Comparison of ENCODE assay signal across 20 cellular contexts in the genomic region with DNA sequence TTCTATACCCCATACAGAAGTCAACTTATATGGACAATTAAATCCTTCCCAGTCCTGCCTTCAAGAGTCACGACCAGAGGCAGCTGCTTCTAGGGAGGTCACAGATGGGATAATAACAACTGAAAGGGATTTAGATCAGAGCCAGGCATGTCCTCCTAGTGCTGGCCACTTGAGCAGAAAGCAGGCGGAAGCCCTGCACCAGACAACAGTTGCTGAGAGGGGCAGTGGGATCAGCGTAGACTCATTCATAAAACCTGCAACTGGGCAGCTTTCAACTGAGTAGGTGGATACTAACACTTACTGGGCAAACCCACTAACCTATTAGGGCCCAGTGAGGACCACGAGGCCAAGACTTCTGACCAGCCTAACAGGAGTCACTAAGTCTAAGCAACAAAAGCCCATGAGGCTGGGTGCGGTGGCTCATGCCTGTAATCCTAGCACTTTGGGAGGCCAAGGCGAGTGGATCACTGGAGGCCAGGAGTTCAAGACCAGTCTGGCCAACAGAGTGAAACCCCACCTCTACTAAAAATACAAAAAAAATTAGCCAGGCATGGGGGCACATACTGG.
A peak's percentile ranks its signal among the peaks of the same experiment; 100 is the strongest.
DNase-seq lines count a peak whose midpoint lies in the region; ATAC-seq, FAIRE-seq and TF ChIP-seq lines count a peak whose summit lies in the region.
"Had no signal": no experiment of that assay in that cellular context is flagged by ENCODE, and none has a peak within 500 bp of the region (broad histone marks: within the 10 kb centered on the region; RNA-seq: fewer than 3 reads in every experiment).

No MANE protein-coding gene starts in this region.

- H3K4me2 ChIP-seq in IMR-90 (ENCODE audit: low read depth, low read length), result no peak overlapping the region
- H3K4me2 ChIP-seq: KMS-11 had no signal

- FAIRE-seq in kidney (lab: Jason Lieb, UNC), result no peak
- no peak for FAIRE-seq in GM12892 (lab: Jason Lieb, UNC)
- FAIRE-seq: GM19239 had no signal

- ATAC-seq in IMR-90 (ENCODE audit: low read depth) (peak; percentile 60), right cardiac atrium (peak; percentile 10 to 13), HG03135 (IDR thresholded peaks at IDR 0.05; ENCODE audit: unreplicated experiment) (no peak)
- ATAC-seq: activated CD8-positive, alpha-beta T cell treated with anti-CD3 and anti-CD28 coated beads, Interleukin-2, amount 10 ng/mL, durations not matched to agents 7 days and 5 days; HCT116 had no signal

- BruUV-seq in IMR-90 (replicated peaks; lab: Mats Ljungman, UMichigan), result no TSS peak

- TF ChIP-seq CTCF in IMR-90 (conservative IDR thresholded peaks at IDR 0.05; ENCODE audit: low read depth, low read length) (no peak), sigmoid colon (IDR thresholded peaks at IDR 0.05) (no peak), kidney (IDR thresholded peaks at IDR 0.05; ENCODE audit: borderline replicate concordance, extremely low read depth, insufficient read depth) (no peak)

- H3K27ac ChIP-seq in IMR-90 (ENCODE audit: insufficient read depth, low read length) (no peak overlapping the region), right cardiac atrium (ENCODE audit: low read length) (peak overlapping the region; percentile 92), sigmoid colon (peak overlapping the region in 3 of 4 donors; percentile 21 to 57 (median 55)), kidney (ENCODE audit: low read depth in 2 of 2, low read length in 2 of 2) (no peak overlapping the region)
- H3K27ac ChIP-seq: adrenal gland, KMS-11, VCaP had no signal

- H4K91ac ChIP-seq in IMR-90 (ENCODE audit: insufficient read depth, low read depth, low read length), result no peak overlapping the region

- no peak overlapping the region for H3K23ac ChIP-seq in IMR-90 (ENCODE audit: low read depth, low read length)

- H3K56ac ChIP-seq in IMR-90 (ENCODE audit: extremely low read depth, insufficient read depth, low read length), result no peak overlapping the region

- no peak overlapping the region for H2AFZ ChIP-seq in IMR-90 (replicated peaks; ENCODE audit: low read length, poor library complexity)

- H3K4me1 ChIP-seq in IMR-90 (ENCODE audit: control insufficient read depth, insufficient read depth, low read length), result peaks cover 7% of the 10 kb centered on the region; the same call in 1 of the 2 replicates
- peaks cover 7% of the 10 kb centered on the region for H3K4me1 ChIP-seq in right cardiac atrium (ENCODE audit: control insufficient read depth, insufficient read depth, low read length)
- peaks cover 0 to 29% (median 11%) of the 10 kb centered on the region in 4 donors for H3K4me1 ChIP-seq in sigmoid colon
- peaks cover 0 to 2% of the 10 kb centered on the region in 2 donors for H3K4me1 ChIP-seq in kidney (ENCODE audit: control insufficient read depth in 1 of 2, insufficient read depth in 1 of 2, low read depth in 1 of 2, low read length in 2 of 2)
- H3K4me1 ChIP-seq: adrenal gland had no signal

- H3K27me3 ChIP-seq in IMR-90 (ENCODE audit: control insufficient read depth, insufficient read depth, low read length) (peaks cover 2% of the 10 kb centered on the region; the same call in 1 of the 2 replicates), right cardiac atrium (ENCODE audit: control insufficient read depth, insufficient read depth) (no peaks in the 10 kb centered on the region), sigmoid colon (no peaks in the 10 kb centered on the region)
- H3K27me3 ChIP-seq: adrenal gland had no signal

- no peak overlapping the region for H3K9ac ChIP-seq in IMR-90 (ENCODE audit: low read depth, low read length)
- H3K9ac ChIP-seq in kidney (ENCODE audit: low read length in 2 of 2), result no peak overlapping the region
- H3K9ac ChIP-seq: KMS-11 had no signal

- TF ChIP-seq RAD21 in IMR-90 (IDR thresholded peaks at IDR 0.05; ENCODE audit: low read length), result no peak

- in situ Hi-C loops in IMR-90 (cut with MboI; ENCODE audit: low sequenced_read_pairs), result no loop called here

- no peak overlapping the region for H2BK15ac ChIP-seq in IMR-90 (ENCODE audit: low read depth, low read length)

- intact Hi-C loops in IMR-90 (cut with micrococcal nuclease), result no loop called here
- intact Hi-C loops in right cardiac atrium (cut with DNase I), result no loop called here
- intact Hi-C loops in sigmoid colon (cut with DNase I), result no loop called here
- intact Hi-C loops in kidney (cut with DNase I), result no loop called here

- no peak overlapping the region; the same call in 1 of the 2 replicates for H2BK120ac ChIP-seq in IMR-90 (ENCODE audit: low read depth, low read length)

- no peak overlapping the region for H2AK9ac ChIP-seq in IMR-90 (replicated peaks; ENCODE audit: low read depth, low read length, poor library complexity)

- no peak overlapping the region for H3K18ac ChIP-seq in IMR-90 (ENCODE audit: low read depth, low read length)

- H3K4me3 ChIP-seq in IMR-90 (ENCODE audit: insufficient read depth, low read depth, low read length) (no peak overlapping the region), right cardiac atrium (ENCODE audit: low read length) (no peak overlapping the region), sigmoid colon (no peak overlapping the region), kidney (ENCODE audit: low read length in 2 of 2) (no peak overlapping the region)
- H3K4me3 ChIP-seq: adrenal gland had no signal

- POLR2A ChIA-PET in IMR-90 (lab: Charles Lee; ENCODE audit: unreplicated experiment), result interaction anchor here (0.5 kb wide), 1 partner anchor 99 kb away, joined by 3 read pairs; no protein-coding TSS in a partner anchor

- H3K9me3 ChIP-seq in IMR-90 (ENCODE audit: control insufficient read depth, insufficient read depth, low read length), result no peaks in the 10 kb centered on the region
- H3K9me3 ChIP-seq in right cardiac atrium (ENCODE audit: control insufficient read depth, low read length), result no peaks in the 10 kb centered on the region
- no peaks in the 10 kb centered on the region for H3K9me3 ChIP-seq in sigmoid colon
- H3K9me3 ChIP-seq in kidney (ENCODE audit: control insufficient read depth in 1 of 2, low read length in 2 of 2), result no peaks in the 10 kb centered on the region
- H3K9me3 ChIP-seq: adrenal gland had no signal

- no peak for TF ChIP-seq EP300 in sigmoid colon (IDR thresholded peaks at IDR 0.05)

- H2AK5ac ChIP-seq in IMR-90 (ENCODE audit: low read depth, low read length), result no peak overlapping the region; the same call in 1 of the 2 replicates

- dilution Hi-C loops in IMR-90 (cut with HindIII; ENCODE audit: low sequenced_read_pairs, unreplicated experiment), result no loop called here

- H3K9me1 ChIP-seq in IMR-90 (ENCODE audit: insufficient read depth, low read length), result no peaks in the 10 kb centered on the region; the same call in 1 of the 2 replicates

- H2BK5ac ChIP-seq in IMR-90 (ENCODE audit: low read depth, low read length, poor library complexity, severe bottlenecking), result no peak overlapping the region

- no peak overlapping the region for H4K5ac ChIP-seq in IMR-90 (ENCODE audit: low read depth, low read length)

- H4K20me1 ChIP-seq in IMR-90 (ENCODE audit: insufficient read depth, low read length), result no peaks in the 10 kb centered on the region; the same call in 1 of the 2 replicates

- CTCF ChIA-PET in IMR-90 (lab: Yijun Ruan, JAX), result interaction anchor here (1.1 kb wide), 2 partner anchors 11 kb away, joined by 3 read pairs; no protein-coding TSS in a partner anchor

- no peak for TF ChIP-seq POLR2A in IMR-90 (IDR thresholded peaks at IDR 0.05; ENCODE audit: low read depth, low read length)
- TF ChIP-seq POLR2A in sigmoid colon (IDR thresholded peaks at IDR 0.05), result no peak
- no peak for TF ChIP-seq POLR2A in GM12892 (IDR thresholded peaks at IDR 0.05; ENCODE audit: low read depth, low read length)

- DNase-seq in IMR-90, result no peak
- peak; percentile 23 for DNase-seq in cerebellar cortex (ENCODE audit: low spot score)
- no peak for DNase-seq in right cardiac atrium
- no peak for DNase-seq in sigmoid colon
- no peak for DNase-seq in middle frontal gyrus (ENCODE audit: extremely low spot score, low spot score)
- DNase-seq in kidney, result no peak
- DNase-seq in GM12892 (ENCODE audit: insufficient read length), result no peak
- DNase-seq: ACHN; activated CD8-positive, alpha-beta T cell treated with anti-CD3 and anti-CD28 coated beads, Interleukin-2, amount 10 ng/mL, durations not matched to agents 7 days and 5 days; adrenal gland; CD4-positive, alpha-beta memory T cell; central memory CD4-positive, alpha-beta T cell; DMS79 treated with DMSO at 0.1 percent for 48 hours; naive B cell; NCI-H1105 treated with DMSO at 0.1 percent for 48 hours had no signal

- H3K14ac ChIP-seq in IMR-90 (replicated peaks; ENCODE audit: low read depth, low read length), result no peak overlapping the region

- WGBS in IMR-90 (ENCODE audit: extremely low coverage in 2 of 2, insufficient read length in 1 of 2), 2 experiments, result 60% methylated on average over 1 of the region's 6 CpGs; no CpG with 5 or more reads in 1 of the 2 experiments
- WGBS in right cardiac atrium, result 38% methylated on average over 6 of the region's 6 CpGs
- WGBS in sigmoid colon, 2 donors, result 44 to 71% methylated on average over 6 of the region's 6 CpGs

- H2BK20ac ChIP-seq in IMR-90 (ENCODE audit: low read depth, low read length), result no peak overlapping the region

- no peak overlapping the region for H3K4ac ChIP-seq in IMR-90 (ENCODE audit: low read depth, low read length)

- no peak overlapping the region for H4K8ac ChIP-seq in IMR-90 (ENCODE audit: low read depth in 2 of 2, low read length in 2 of 2)

- no peaks in the 10 kb centered on the region for H3K79me1 ChIP-seq in IMR-90 (ENCODE audit: low read depth in 1 of 2, low read length in 2 of 2)

- H3K36me3 ChIP-seq in IMR-90 (ENCODE audit: control insufficient read depth, insufficient read depth, low read length), result no peaks in the 10 kb centered on the region
- H3K36me3 ChIP-seq in sigmoid colon, result no peaks in the 10 kb centered on the region
- no peaks in the 10 kb centered on the region for H3K36me3 ChIP-seq in kidney (ENCODE audit: control insufficient read depth in 1 of 2, insufficient read depth in 2 of 2, low read length in 2 of 2)
- H3K36me3 ChIP-seq: adrenal gland had no signal

TF ChIP-seq in IMR-90, 13 proteins besides CTCF, POLR2A, EP300 and RAD21:
- TF ChIP-seq MXI1 (IDR thresholded peaks at IDR 0.05; ENCODE audit: borderline replicate concordance, low read depth, low read length) (no peak), CHD1 (IDR thresholded peaks at IDR 0.05; ENCODE audit: low read depth, low read length) (no peak), RFX5 (IDR thresholded peaks at IDR 0.05; ENCODE audit: low read depth, low read length) (no peak), ELK1 (IDR thresholded peaks at IDR 0.05; ENCODE audit: borderline replicate concordance, low read depth, low read length) (no peak)
TF ChIP-seq in IMR-90: peak in this region for 0.

Comparison
In these comparisons a context has a peak if more than half of its experiments do, and no peak if none do; other contexts are left out.
1. H3K27ac ChIP-seq: peak in right cardiac atrium (single experiment) and sigmoid colon (3 of 4); none in IMR-90 (single experiment) and kidney (0 of 2).